8 cellular contexts compared by ENCODE assay signal in genomic region chr2:71100195-71100964, GRCh38. TPM values are rescaled to one million over a fixed set of nuclear protein-coding genes. Genes with fewer than 3 reads are reported as not detected.
DNase-seq lines count a peak whose midpoint lies in the region; ATAC-seq and FAIRE-seq lines count a peak whose summit lies in the region.

No MANE protein-coding gene starts in this region.

- no peak overlapping the region for H3K23ac ChIP-seq in trophoblast cell (ENCODE audit: low read length)

- peaks cover 1% of the 10 kb centered on the region for H3K79me1 ChIP-seq in trophoblast cell (ENCODE audit: low read length)

- no peak overlapping the region for H4K12ac ChIP-seq in trophoblast cell (ENCODE audit: low read depth, low read length)

- no peaks in the 10 kb centered on the region for H3K79me2 ChIP-seq in trophoblast cell (ENCODE audit: control insufficient read depth, insufficient read depth, low read length, poor library complexity)

- H2AFZ ChIP-seq in trophoblast cell (ENCODE audit: insufficient read depth, low read length, poor library complexity), result no peak overlapping the region

- ATAC-seq in GM19035 (IDR thresholded peaks at IDR 0.05; ENCODE audit: unreplicated experiment), result no peak

- H3K9ac ChIP-seq in trophoblast cell (ENCODE audit: low read length), result no peak overlapping the region

- H4K91ac ChIP-seq in trophoblast cell (ENCODE audit: low read depth, low read length), result no peak overlapping the region

- no CpG with 5 or more reads among the region's 3 CpGs for WGBS in trophoblast cell (ENCODE audit: extremely low coverage, insufficient coverage, insufficient read length)

- no peak overlapping the region for H3K4ac ChIP-seq in trophoblast cell (ENCODE audit: low read depth, low read length)

- no peaks in the 10 kb centered on the region for H3K9me3 ChIP-seq in trophoblast cell (ENCODE audit: insufficient read depth, low read depth, low read length)

- H3K27ac ChIP-seq in trophoblast cell (ENCODE audit: low read depth, low read length), result no peak overlapping the region

- no peak overlapping the region for H2BK12ac ChIP-seq in trophoblast cell (ENCODE audit: low read length)

- FAIRE-seq in frontal cortex (lab: Jason Lieb, UNC), result no peak

- H2BK5ac ChIP-seq in trophoblast cell (ENCODE audit: low read depth, low read length, poor library complexity), result no peak overlapping the region

- DNase-seq in Daoy (ENCODE audit: low read depth), result peak; percentile 66
- DNase-seq in HT-29 (ENCODE audit: low spot score), result peak; percentile 68
- DNase-seq in OCI-M1 (lab: John Stamatoyannopoulos, UW), result peak; percentile 76
- DNase-seq in activated T-helper 1 cell treated with Interleukin-2 at 50 U/mL for 16 hours (ENCODE audit: low read depth), result peak; percentile 7
- peak; percentile 21 to 41 for DNase-seq in frontal cortex (ENCODE audit: low spot score in 2 of 2)
- DNase-seq in trophoblast cell, result peak; percentile 53 to 77
- DNase-seq in activated CD4-positive, CD25-positive, alpha-beta regulatory T cell (lab: John Stamatoyannopoulos, UW), result no peak

- no peak overlapping the region for H4K8ac ChIP-seq in trophoblast cell (ENCODE audit: low read depth, low read length)

- H2BK120ac ChIP-seq in trophoblast cell (ENCODE audit: insufficient read depth, low read length, poor library complexity), result no peak overlapping the region

- H3K14ac ChIP-seq in trophoblast cell (ENCODE audit: low read length), result no peak overlapping the region

- no peak overlapping the region for H2AK5ac ChIP-seq in trophoblast cell (ENCODE audit: low read length)

- H3K4me2 ChIP-seq in trophoblast cell (ENCODE audit: low read length), result no peak overlapping the region

- no peaks in the 10 kb centered on the region for H3K36me3 ChIP-seq in trophoblast cell (ENCODE audit: control insufficient read depth in 1 of 2, insufficient read depth in 2 of 2, low read length in 2 of 2)

- H3K4me1 ChIP-seq in trophoblast cell (ENCODE audit: control insufficient read depth in 1 of 2, insufficient read depth in 2 of 2, low read length in 2 of 2), result peaks cover 2 to 3% of the 10 kb centered on the region in 2 experiments

- no peaks in the 10 kb centered on the region for H3K27me3 ChIP-seq in trophoblast cell (ENCODE audit: insufficient read depth, low read length)

- H3K4me3 ChIP-seq in trophoblast cell (ENCODE audit: low read depth, low read length), result no peak overlapping the region

- no peak overlapping the region for H3K18ac ChIP-seq in trophoblast cell (ENCODE audit: low read length)

RNA-seq across cellular contexts. Expression of gene MCEE, which starts 29.6 kb away (rescaled TPM):
- 3.7 and 12.4 TPM in 2 replicates for total RNA-seq in Daoy (2014; rRNA removed; shearing (Covaris generic))
- 12.6 and 14.6 TPM in 2 replicates for total RNA-seq in HT-29 (2014; rRNA removed; shearing (Covaris generic))
- 8.6 TPM for total RNA-seq in frontal cortex
- polyA plus RNA-seq in trophoblast cell (2013), result 20.1 and 20.4 TPM in 2 replicates

RNA-seq across cellular contexts. Expression of gene MPHOSPH10, which starts 30.1 kb away (rescaled TPM):
- total RNA-seq in Daoy (2014; rRNA removed; shearing (Covaris generic)), result 40.7 and 41.9 TPM in 2 replicates
- 12.3 and 13.0 TPM in 2 replicates for total RNA-seq in HT-29 (2014; rRNA removed; shearing (Covaris generic))
- 33.8 TPM for total RNA-seq in frontal cortex
- polyA plus RNA-seq in trophoblast cell (2013), result 41.6 and 42.3 TPM in 2 replicates

RNA-seq across cellular contexts. Expression of gene NAGK, which starts 31.9 kb away (rescaled TPM):
- total RNA-seq in Daoy (2014; rRNA removed; shearing (Covaris generic)), result 51.9 and 65.8 TPM in 2 replicates
- total RNA-seq in HT-29 (2014; rRNA removed; shearing (Covaris generic)), result 17.8 and 29.7 TPM in 2 replicates
- 49.7 TPM for total RNA-seq in frontal cortex
- polyA plus RNA-seq in trophoblast cell (2013), result 136 and 145 TPM in 2 replicates

Comparison
In these comparisons a context has a peak if more than half of its experiments do, and no peak if none do; other contexts are left out.
1. DNase-seq: peak in Daoy (single experiment), HT-29 (single experiment), OCI-M1 (single experiment), activated T-helper 1 cell treated with Interleukin-2 at 50 U/mL for 16 hours (single experiment), frontal cortex (2 of 2) and trophoblast cell (2 of 2); none in activated CD4-positive, CD25-positive, alpha-beta regulatory T cell (0 of 4).